Comparison of ENCODE assay signal across 1 cellular context in the genomic region with DNA sequence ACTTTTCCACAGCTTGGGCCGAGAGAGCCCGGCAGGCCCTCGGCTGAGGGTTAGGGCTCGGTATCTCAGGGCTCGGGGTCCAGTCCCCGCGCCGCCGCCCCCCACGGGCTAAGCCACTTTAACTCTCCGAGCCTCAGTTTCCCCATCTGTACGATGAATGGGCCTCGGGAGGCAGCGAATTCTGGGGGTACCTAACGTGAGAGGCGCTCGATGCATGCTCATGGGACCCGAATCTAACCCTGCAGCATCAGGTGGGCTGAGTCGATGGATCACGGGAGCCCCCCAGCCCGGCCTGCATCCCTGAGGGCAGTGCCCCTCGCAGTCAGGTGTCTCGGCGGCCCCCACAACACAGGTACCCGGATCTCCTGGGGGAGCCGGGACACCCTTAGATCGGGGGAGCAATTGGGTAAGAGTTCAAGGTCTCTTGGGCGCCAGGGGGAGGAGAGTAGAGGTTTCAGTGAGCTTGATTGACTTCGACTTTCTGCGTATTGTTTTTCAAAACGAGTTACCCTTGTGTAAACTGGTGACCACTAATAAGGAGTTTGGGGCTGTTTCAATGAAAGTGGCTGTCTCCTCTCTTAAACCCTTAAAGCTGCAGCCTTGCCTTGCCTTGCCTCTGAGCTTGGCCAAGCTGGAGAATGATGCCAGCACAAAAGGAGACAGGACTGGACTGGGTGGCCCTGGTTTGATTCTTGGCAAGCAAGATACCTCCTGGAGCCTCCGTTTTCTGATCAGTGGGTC.
TF ChIP-seq lines count a peak whose summit lies in the region.

No MANE protein-coding gene starts in this region.

TF ChIP-seq in HepG2, 621 proteins besides CTCF, POLR2A, EP300 and RAD21 (continued from another document and continues in another):
- TF ChIP-seq, protein P1, sequence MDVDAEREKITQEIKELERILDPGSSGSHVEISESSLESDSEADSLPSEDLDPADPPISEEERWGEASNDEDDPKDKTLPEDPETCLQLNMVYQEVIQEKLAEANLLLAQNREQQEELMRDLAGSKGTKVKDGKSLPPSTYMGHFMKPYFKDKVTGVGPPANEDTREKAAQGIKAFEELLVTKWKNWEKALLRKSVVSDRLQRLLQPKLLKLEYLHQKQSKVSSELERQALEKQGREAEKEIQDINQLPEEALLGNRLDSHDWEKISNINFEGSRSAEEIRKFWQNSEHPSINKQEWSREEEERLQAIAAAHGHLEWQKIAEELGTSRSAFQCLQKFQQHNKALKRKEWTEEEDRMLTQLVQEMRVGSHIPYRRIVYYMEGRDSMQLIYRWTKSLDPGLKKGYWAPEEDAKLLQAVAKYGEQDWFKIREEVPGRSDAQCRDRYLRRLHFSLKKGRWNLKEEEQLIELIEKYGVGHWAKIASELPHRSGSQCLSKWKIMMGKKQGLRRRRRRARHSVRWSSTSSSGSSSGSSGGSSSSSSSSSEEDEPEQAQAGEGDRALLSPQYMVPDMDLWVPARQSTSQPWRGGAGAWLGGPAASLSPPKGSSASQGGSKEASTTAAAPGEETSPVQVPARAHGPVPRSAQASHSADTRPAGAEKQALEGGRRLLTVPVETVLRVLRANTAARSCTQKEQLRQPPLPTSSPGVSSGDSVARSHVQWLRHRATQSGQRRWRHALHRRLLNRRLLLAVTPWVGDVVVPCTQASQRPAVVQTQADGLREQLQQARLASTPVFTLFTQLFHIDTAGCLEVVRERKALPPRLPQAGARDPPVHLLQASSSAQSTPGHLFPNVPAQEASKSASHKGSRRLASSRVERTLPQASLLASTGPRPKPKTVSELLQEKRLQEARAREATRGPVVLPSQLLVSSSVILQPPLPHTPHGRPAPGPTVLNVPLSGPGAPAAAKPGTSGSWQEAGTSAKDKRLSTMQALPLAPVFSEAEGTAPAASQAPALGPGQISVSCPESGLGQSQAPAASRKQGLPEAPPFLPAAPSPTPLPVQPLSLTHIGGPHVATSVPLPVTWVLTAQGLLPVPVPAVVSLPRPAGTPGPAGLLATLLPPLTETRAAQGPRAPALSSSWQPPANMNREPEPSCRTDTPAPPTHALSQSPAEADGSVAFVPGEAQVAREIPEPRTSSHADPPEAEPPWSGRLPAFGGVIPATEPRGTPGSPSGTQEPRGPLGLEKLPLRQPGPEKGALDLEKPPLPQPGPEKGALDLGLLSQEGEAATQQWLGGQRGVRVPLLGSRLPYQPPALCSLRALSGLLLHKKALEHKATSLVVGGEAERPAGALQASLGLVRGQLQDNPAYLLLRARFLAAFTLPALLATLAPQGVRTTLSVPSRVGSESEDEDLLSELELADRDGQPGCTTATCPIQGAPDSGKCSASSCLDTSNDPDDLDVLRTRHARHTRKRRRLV (CRISPR knock-in tag; IDR thresholded peaks at IDR 0.05) = no peak
- TF ChIP-seq FOXO1 (CRISPR knock-in tag; IDR thresholded peaks at IDR 0.05) (no peak), HNRNPUL1 (IDR thresholded peaks at IDR 0.05; ENCODE audit: low read depth, low read length) (no peak), PHB2 (IDR thresholded peaks at IDR 0.05; ENCODE audit: partially characterized antibody) (no peak), ZNF777 (CRISPR knock-in tag; IDR thresholded peaks at IDR 0.05) (no peak), MIER3 (CRISPR knock-in tag; IDR thresholded peaks at IDR 0.05; ENCODE audit: borderline replicate concordance) (no peak), ZNF605 (CRISPR knock-in tag; IDR thresholded peaks at IDR 0.05) (no peak), HIVEP1 (CRISPR knock-in tag; IDR thresholded peaks at IDR 0.05) (no peak), SIN3A (IDR thresholded peaks at IDR 0.05; ENCODE audit: borderline replicate concordance, low read depth, low read length) (0 out of 2 replicates have a peak, but pooled peaks have one; percentile 19), EED (CRISPR knock-in tag; IDR thresholded peaks at IDR 0.05) (no peak), SMYD3 (CRISPR knock-in tag; IDR thresholded peaks at IDR 0.05) (no peak), ZNF33A (CRISPR knock-in tag; IDR thresholded peaks at IDR 0.05; ENCODE audit: borderline replicate concordance) (no peak), FLYWCH1 (CRISPR knock-in tag; IDR thresholded peaks at IDR 0.05) (no peak), SMAD3 (CRISPR knock-in tag; IDR thresholded peaks at IDR 0.05) (no peak), KMT2A (CRISPR knock-in tag; IDR thresholded peaks at IDR 0.05) (no peak), ZNF549 (CRISPR knock-in tag; IDR thresholded peaks at IDR 0.05) (no peak), ZNF282 (IDR thresholded peaks at IDR 0.05; ENCODE audit: partially characterized antibody) (no peak), SP2 (CRISPR knock-in tag; IDR thresholded peaks at IDR 0.05) (no peak), ZSCAN29 (CRISPR knock-in tag; conservative IDR thresholded peaks at IDR 0.05) (no peak), SOX13 (IDR thresholded peaks at IDR 0.05) (no peak), SOX13 (CRISPR knock-in tag; conservative IDR thresholded peaks at IDR 0.05 in 1 of 2, IDR thresholded peaks at IDR 0.05 in 1 of 2) (peak in 1 of 2 experiments; percentile 40; a peak in 1 of 4 replicates)
- TF ChIP-seq, protein P2, sequence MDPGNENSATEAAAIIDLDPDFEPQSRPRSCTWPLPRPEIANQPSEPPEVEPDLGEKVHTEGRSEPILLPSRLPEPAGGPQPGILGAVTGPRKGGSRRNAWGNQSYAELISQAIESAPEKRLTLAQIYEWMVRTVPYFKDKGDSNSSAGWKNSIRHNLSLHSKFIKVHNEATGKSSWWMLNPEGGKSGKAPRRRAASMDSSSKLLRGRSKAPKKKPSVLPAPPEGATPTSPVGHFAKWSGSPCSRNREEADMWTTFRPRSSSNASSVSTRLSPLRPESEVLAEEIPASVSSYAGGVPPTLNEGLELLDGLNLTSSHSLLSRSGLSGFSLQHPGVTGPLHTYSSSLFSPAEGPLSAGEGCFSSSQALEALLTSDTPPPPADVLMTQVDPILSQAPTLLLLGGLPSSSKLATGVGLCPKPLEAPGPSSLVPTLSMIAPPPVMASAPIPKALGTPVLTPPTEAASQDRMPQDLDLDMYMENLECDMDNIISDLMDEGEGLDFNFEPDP (CRISPR knock-in tag; conservative IDR thresholded peaks at IDR 0.05) = 0 out of 2 replicates have a peak, but pooled peaks have one; percentile 18
- TF ChIP-seq, protein P3, sequence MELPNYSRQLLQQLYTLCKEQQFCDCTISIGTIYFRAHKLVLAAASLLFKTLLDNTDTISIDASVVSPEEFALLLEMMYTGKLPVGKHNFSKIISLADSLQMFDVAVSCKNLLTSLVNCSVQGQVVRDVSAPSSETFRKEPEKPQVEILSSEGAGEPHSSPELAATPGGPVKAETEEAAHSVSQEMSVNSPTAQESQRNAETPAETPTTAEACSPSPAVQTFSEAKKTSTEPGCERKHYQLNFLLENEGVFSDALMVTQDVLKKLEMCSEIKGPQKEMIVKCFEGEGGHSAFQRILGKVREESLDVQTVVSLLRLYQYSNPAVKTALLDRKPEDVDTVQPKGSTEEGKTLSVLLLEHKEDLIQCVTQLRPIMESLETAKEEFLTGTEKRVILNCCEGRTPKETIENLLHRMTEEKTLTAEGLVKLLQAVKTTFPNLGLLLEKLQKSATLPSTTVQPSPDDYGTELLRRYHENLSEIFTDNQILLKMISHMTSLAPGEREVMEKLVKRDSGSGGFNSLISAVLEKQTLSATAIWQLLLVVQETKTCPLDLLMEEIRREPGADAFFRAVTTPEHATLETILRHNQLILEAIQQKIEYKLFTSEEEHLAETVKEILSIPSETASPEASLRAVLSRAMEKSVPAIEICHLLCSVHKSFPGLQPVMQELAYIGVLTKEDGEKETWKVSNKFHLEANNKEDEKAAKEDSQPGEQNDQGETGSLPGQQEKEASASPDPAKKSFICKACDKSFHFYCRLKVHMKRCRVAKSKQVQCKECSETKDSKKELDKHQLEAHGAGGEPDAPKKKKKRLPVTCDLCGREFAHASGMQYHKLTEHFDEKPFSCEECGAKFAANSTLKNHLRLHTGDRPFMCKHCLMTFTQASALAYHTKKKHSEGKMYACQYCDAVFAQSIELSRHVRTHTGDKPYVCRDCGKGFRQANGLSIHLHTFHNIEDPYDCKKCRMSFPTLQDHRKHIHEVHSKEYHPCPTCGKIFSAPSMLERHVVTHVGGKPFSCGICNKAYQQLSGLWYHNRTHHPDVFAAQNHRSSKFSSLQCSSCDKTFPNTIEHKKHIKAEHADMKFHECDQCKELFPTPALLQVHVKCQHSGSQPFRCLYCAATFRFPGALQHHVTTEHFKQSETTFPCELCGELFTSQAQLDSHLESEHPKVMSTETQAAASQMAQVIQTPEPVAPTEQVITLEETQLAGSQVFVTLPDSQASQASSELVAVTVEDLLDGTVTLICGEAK (IDR thresholded peaks at IDR 0.05) = no peak
- TF ChIP-seq, protein P3 (CRISPR knock-in tag; IDR thresholded peaks at IDR 0.05) = no peak
- TF ChIP-seq, protein P4, sequence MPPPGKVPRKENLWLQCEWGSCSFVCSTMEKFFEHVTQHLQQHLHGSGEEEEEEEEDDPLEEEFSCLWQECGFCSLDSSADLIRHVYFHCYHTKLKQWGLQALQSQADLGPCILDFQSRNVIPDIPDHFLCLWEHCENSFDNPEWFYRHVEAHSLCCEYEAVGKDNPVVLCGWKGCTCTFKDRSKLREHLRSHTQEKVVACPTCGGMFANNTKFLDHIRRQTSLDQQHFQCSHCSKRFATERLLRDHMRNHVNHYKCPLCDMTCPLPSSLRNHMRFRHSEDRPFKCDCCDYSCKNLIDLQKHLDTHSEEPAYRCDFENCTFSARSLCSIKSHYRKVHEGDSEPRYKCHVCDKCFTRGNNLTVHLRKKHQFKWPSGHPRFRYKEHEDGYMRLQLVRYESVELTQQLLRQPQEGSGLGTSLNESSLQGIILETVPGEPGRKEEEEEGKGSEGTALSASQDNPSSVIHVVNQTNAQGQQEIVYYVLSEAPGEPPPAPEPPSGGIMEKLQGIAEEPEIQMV (CRISPR knock-in tag; IDR thresholded peaks at IDR 0.05; ENCODE audit: low read depth) = no peak
- TF ChIP-seq, protein P5, sequence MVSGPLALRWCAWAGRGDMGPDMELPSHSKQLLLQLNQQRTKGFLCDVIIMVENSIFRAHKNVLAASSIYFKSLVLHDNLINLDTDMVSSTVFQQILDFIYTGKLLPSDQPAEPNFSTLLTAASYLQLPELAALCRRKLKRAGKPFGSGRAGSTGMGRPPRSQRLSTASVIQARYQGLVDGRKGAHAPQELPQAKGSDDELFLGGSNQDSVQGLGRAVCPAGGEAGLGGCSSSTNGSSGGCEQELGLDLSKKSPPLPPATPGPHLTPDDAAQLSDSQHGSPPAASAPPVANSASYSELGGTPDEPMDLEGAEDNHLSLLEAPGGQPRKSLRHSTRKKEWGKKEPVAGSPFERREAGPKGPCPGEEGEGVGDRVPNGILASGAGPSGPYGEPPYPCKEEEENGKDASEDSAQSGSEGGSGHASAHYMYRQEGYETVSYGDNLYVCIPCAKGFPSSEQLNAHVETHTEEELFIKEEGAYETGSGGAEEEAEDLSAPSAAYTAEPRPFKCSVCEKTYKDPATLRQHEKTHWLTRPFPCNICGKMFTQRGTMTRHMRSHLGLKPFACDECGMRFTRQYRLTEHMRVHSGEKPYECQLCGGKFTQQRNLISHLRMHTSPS (CRISPR knock-in tag; IDR thresholded peaks at IDR 0.05; ENCODE audit: low read depth) = no peak
- TF ChIP-seq, protein P6, sequence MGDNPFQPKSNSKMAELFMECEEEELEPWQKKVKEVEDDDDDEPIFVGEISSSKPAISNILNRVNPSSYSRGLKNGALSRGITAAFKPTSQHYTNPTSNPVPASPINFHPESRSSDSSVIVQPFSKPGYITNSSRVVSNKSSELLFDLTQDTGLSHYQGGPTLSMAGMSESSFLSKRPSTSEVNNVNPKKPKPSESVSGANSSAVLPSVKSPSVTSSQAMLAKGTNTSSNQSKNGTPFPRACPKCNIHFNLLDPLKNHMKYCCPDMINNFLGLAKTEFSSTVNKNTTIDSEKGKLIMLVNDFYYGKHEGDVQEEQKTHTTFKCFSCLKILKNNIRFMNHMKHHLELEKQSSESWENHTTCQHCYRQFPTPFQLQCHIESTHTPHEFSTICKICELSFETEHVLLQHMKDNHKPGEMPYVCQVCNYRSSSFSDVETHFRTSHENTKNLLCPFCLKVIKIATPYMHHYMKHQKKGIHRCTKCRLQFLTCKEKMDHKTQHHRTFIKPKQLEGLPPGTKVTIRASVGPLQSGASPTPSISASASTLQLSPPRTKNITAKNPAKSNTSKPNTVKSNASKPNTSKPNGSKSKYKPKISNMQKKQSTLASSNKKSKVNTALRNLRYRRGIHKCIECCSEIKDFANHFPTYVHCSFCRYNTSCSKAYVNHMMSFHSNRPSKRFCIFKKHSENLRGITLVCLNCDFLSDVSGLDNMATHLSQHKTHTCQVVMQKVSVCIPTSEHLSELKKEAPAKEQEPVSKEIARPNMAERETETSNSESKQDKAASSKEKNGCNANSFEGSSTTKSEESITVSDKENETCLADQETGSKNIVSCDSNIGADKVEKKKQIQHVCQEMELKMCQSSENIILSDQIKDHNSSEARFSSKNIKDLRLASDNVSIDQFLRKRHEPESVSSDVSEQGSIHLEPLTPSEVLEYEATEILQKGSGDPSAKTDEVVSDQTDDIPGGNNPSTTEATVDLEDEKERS (CRISPR knock-in tag; IDR thresholded peaks at IDR 0.05) = no peak
- TF ChIP-seq, protein P7, sequence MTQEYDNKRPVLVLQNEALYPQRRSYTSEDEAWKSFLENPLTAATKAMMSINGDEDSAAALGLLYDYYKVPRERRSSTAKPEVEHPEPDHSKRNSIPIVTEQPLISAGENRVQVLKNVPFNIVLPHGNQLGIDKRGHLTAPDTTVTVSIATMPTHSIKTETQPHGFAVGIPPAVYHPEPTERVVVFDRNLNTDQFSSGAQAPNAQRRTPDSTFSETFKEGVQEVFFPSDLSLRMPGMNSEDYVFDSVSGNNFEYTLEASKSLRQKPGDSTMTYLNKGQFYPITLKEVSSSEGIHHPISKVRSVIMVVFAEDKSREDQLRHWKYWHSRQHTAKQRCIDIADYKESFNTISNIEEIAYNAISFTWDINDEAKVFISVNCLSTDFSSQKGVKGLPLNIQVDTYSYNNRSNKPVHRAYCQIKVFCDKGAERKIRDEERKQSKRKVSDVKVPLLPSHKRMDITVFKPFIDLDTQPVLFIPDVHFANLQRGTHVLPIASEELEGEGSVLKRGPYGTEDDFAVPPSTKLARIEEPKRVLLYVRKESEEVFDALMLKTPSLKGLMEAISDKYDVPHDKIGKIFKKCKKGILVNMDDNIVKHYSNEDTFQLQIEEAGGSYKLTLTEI (CRISPR knock-in tag; conservative IDR thresholded peaks at IDR 0.05) = no peak
